1 cellular context compared by ENCODE assay signal in the genomic region with DNA sequence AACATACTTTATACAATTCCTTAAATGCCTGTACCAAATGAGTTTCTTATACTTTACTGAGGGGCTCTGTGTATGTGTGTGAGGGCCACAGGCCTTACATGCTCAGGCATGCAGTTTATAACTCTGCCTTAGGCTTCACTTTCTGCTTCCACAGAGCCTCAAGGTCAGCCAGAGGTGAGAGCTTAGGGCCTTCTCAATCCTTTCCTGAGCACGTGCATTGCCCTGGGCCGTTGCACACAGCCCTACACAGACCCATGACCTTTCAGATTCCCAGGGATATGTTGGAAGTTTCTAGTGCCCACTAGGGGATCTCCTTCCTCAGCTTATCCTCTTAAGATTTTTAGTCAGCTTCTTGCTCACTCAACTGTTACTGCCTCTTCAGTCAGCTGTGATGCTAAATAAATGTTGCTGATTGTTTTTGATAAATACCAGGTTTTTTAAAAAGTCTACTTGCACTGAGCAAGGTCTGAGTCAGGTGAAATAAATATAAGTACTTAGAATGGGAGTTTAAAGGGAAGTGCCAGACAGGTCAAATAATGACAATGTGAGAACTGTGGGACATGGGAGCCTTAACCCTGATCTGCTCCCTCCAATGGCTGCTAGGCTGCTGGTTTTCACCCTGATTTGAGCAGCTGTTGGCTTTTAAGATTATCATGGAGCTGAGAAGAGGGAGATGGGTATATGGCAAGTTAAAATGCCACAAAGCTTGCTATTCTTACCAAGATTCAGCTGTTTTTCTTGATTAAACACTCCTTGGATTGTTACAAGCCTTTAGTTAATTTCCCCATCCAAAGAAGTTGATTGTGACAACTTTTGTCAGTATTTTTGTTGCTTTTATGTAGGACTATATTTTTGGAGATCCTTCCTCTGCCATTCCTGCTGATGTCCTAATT.
TF ChIP-seq lines count a peak whose summit lies in the region.

No MANE protein-coding gene starts in this region.

TF ChIP-seq in GM12878, 131 proteins besides CTCF, POLR2A, EP300 and RAD21 (continued from another document):
- TF ChIP-seq IKZF1 (conservative IDR thresholded peaks at IDR 0.05) = 0 out of 2 replicates have a peak, but pooled peaks have one; percentile 20
- TF ChIP-seq MXI1 (IDR thresholded peaks at IDR 0.05; ENCODE audit: low read depth, low read length) = no peak
- TF ChIP-seq SIX5 (IDR thresholded peaks at IDR 0.05; ENCODE audit: low read depth, low read length, severe bottlenecking) = no peak
- TF ChIP-seq ATF3 (IDR thresholded peaks at IDR 0.05; ENCODE audit: borderline replicate concordance, extremely low read depth, low read depth, low read length) = no peak
- TF ChIP-seq MTA3 (IDR thresholded peaks at IDR 0.05; ENCODE audit: borderline replicate concordance, low read length) = no peak
